In the genomic region with DNA sequence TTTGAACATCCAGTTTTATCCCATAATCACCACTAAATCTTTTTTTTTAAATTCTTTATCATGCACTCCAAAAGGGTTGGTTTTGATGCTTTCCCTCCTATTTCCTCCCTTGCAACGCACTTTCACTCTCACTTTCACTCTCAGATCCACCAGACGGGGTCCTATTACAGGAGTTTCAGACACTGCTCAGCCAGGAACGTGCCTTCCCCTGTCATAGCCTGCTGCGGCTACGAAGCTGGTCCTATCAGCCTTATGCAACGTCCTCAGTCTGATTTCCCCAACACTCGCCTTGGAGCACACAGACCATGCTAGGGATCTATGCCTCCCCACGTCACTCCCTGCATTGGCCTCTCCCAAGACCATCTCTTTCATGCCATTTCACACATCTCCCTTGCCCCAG, we compare ENCODE assay signal across 7 cellular contexts. TPM values are rescaled to one million over a fixed set of nuclear protein-coding genes. Genes with fewer than 3 reads are reported as not detected.
DNase-seq lines count a peak whose midpoint lies in the region; ATAC-seq and TF ChIP-seq lines count a peak whose summit lies in the region.

No MANE protein-coding gene starts in this region.

- no peak overlapping the region for H3K9ac ChIP-seq in mesendoderm (ENCODE audit: low read length)

- peak; percentile 91 for ATAC-seq in GM18858 (IDR thresholded peaks at IDR 0.05; ENCODE audit: unreplicated experiment)
- peak; percentile 73 for ATAC-seq in HG02623 (IDR thresholded peaks at IDR 0.05; ENCODE audit: unreplicated experiment)

- TF ChIP-seq CTCF in breast epithelium (IDR thresholded peaks at IDR 0.05), result no peak

- H3K4me2 ChIP-seq in mesendoderm (ENCODE audit: low read length), result no peak overlapping the region

- H3K4me3 ChIP-seq in breast epithelium, result peak overlapping the region; percentile 51 to 68 (median 55)
- H3K4me3 ChIP-seq in mesendoderm (ENCODE audit: low read length), result no peak overlapping the region

- no peak for TF ChIP-seq POLR2A in breast epithelium (IDR thresholded peaks at IDR 0.05)

- H3K18ac ChIP-seq in mesendoderm (ENCODE audit: low read length), result no peak overlapping the region

- no peak overlapping the region for H3K23ac ChIP-seq in mesendoderm (ENCODE audit: low read length)

- H3K27me3 ChIP-seq in breast epithelium (no peaks in the 10 kb centered on the region), mesendoderm (ENCODE audit: insufficient read depth, low read length, poor library complexity) (no peaks in the 10 kb centered on the region)

- no peaks in the 10 kb centered on the region for H3K36me3 ChIP-seq in breast epithelium
- no peaks in the 10 kb centered on the region for H3K36me3 ChIP-seq in mesendoderm (ENCODE audit: control insufficient read depth, insufficient read depth, low read length)

- no peaks in the 10 kb centered on the region for H3K79me1 ChIP-seq in mesendoderm (ENCODE audit: low read length)

- H4K5ac ChIP-seq in mesendoderm (ENCODE audit: low read length), result no peak overlapping the region

- no peak overlapping the region for H2BK120ac ChIP-seq in mesendoderm (ENCODE audit: low read depth, low read length)

- no CpG with 5 or more reads among the region's 8 CpGs for WGBS in mesendoderm (ENCODE audit: extremely low coverage, insufficient coverage, low lambda C conversion rate)

- peaks cover 0 to 5% of the 10 kb centered on the region in 2 donors for H3K4me1 ChIP-seq in breast epithelium
- peaks cover 2% of the 10 kb centered on the region for H3K4me1 ChIP-seq in mesendoderm (ENCODE audit: control insufficient read depth, low read depth, low read length)

- no peak overlapping the region for H2BK5ac ChIP-seq in mesendoderm (ENCODE audit: low read length)

- H3K79me2 ChIP-seq in mesendoderm (ENCODE audit: control insufficient read depth, insufficient read depth, low read length), result no peaks in the 10 kb centered on the region

- H3K4ac ChIP-seq in mesendoderm (ENCODE audit: low read depth, low read length), result no peak overlapping the region

- no peak overlapping the region for H4K8ac ChIP-seq in mesendoderm (ENCODE audit: low read depth, low read length)

- peaks cover 8 to 18% of the 10 kb centered on the region in 2 donors for H3K9me3 ChIP-seq in breast epithelium

- no peak overlapping the region for H2BK15ac ChIP-seq in mesendoderm (replicated peaks; ENCODE audit: low read depth)

- peak overlapping the region; percentile 68 to 73 for H3K27ac ChIP-seq in breast epithelium
- no peak overlapping the region for H3K27ac ChIP-seq in mesendoderm (ENCODE audit: low read depth, low read length)

- DNase-seq in NOMO-1 treated with DMSO at 0.1 percent for 48 hours (lab: John Stamatoyannopoulos, UW; ENCODE audit: unreplicated experiment) (peak; percentile 79), breast epithelium (ENCODE audit: low spot score in 2 of 2) (no peak), mesendoderm (peak; percentile 30), NCI-H1105 treated with DMSO at 0.1 percent for 48 hours (lab: John Stamatoyannopoulos, UW) (no peak), Kasumi-1 (lab: John Stamatoyannopoulos, UW) (no peak)

- H3K56ac ChIP-seq in mesendoderm (ENCODE audit: low read length), result no peak overlapping the region

- intact Hi-C loops in breast epithelium (cut with DNase I; ENCODE audit: low total_unique reads), result no loop called here

- H2AK5ac ChIP-seq in mesendoderm (ENCODE audit: low read length), result no peak overlapping the region

RNA-seq across cellular contexts. Expression of gene ZPBP, which starts 23.4 kb away (rescaled TPM):
- total RNA-seq in breast epithelium, result not detected
- not detected for polyA plus RNA-seq in mesendoderm (2013, experiment 1 of 2)
- polyA plus RNA-seq in mesendoderm (2013, experiment 2 of 2), result not detected

Comparison
In these comparisons a context has a peak if more than half of its experiments do, and no peak if none do; other contexts are left out.
1. DNase-seq: peak in NOMO-1 treated with DMSO at 0.1 percent for 48 hours (single experiment) and mesendoderm (single experiment); none in breast epithelium (0 of 2), NCI-H1105 treated with DMSO at 0.1 percent for 48 hours (single experiment) and Kasumi-1 (0 of 2).